8 cellular contexts compared by ENCODE assay signal in genomic region chr9:34046784-34047379, GRCh38. TPM values are rescaled to one million over a fixed set of nuclear protein-coding genes. Genes with fewer than 3 reads are reported as not detected.
A peak's percentile ranks its signal among the peaks of the same experiment; 100 is the strongest.
DNase-seq lines count a peak whose midpoint lies in the region; ATAC-seq, FAIRE-seq and TF ChIP-seq lines count a peak whose summit lies in the region.

No MANE protein-coding gene starts in this region.

- H3K9me3 ChIP-seq in GM23248 (ENCODE audit: low read depth) (no peaks in the 10 kb centered on the region), NT2/D1 (ENCODE audit: insufficient read depth, low read length) (no peaks in the 10 kb centered on the region), ectodermal cell (ENCODE audit: control insufficient read depth, low read length) (no peaks in the 10 kb centered on the region), pancreas (no peaks in the 10 kb centered on the region)

- ATAC-seq in pancreas (no peak), HG02973 (IDR thresholded peaks at IDR 0.05; ENCODE audit: unreplicated experiment) (no peak), HG02840 (IDR thresholded peaks at IDR 0.05; ENCODE audit: low FRiP score, unreplicated experiment) (no peak), HG03097 (IDR thresholded peaks at IDR 0.05; ENCODE audit: low FRiP score, unreplicated experiment) (no peak)

- 86 to 92% methylated on average over 5 of the region's 5 CpGs for WGBS in GM23248 (ENCODE audit: low coverage in 1 of 2, low lambda C conversion rate in 2 of 2, missing lambda C conversion rate in 2 of 2), 2 experiments
- WGBS in ectodermal cell, 2 experiments, result 88 to 93% methylated on average over 4 to 5 of the region's 5 CpGs
- WGBS in pancreas, 2 donors, result 22 to 26% methylated on average over 5 of the region's 5 CpGs

- peaks cover 68% of the 10 kb centered on the region for H3K79me2 ChIP-seq in GM23248 (ENCODE audit: insufficient read depth)

- no peaks in the 10 kb centered on the region for H3K27me3 ChIP-seq in GM23248 (replicated peaks; ENCODE audit: insufficient read depth)
- H3K27me3 ChIP-seq in NT2/D1 (ENCODE audit: insufficient read depth, insufficient read length), result no peaks in the 10 kb centered on the region
- no peaks in the 10 kb centered on the region for H3K27me3 ChIP-seq in ectodermal cell (ENCODE audit: control insufficient read depth, insufficient read depth, low read length, poor library complexity, severe bottlenecking)
- no peaks in the 10 kb centered on the region for H3K27me3 ChIP-seq in pancreas

- H4K20me1 ChIP-seq in GM23248 (ENCODE audit: insufficient read depth), result 0 out of 2 replicates have a peak, but pooled peaks cover 8% of the 10 kb centered on the region

- H3K4me1 ChIP-seq in GM23248 (ENCODE audit: insufficient read depth) (peaks cover 17% of the 10 kb centered on the region), NT2/D1 (ENCODE audit: insufficient read depth, insufficient read length) (peaks cover 2% of the 10 kb centered on the region), ectodermal cell (ENCODE audit: control insufficient read depth, insufficient read depth, low read length) (peaks cover 9% of the 10 kb centered on the region), pancreas (peaks cover 0 to 19% (median 4%) of the 10 kb centered on the region in 3 donors)

- no peak for TF ChIP-seq CTCF in pancreas (IDR thresholded peaks at IDR 0.05)

- no peaks in the 10 kb centered on the region for H3F3A ChIP-seq in GM23248 (ENCODE audit: insufficient read depth)

- H3K4me2 ChIP-seq in GM23248 (ENCODE audit: unreplicated experiment), result peak overlapping the region; percentile 93

- no peak for FAIRE-seq in pancreas (lab: Jason Lieb, UNC)

- peak; percentile 36 for DNase-seq in GM23248
- no peak for DNase-seq in NT2/D1 (ENCODE audit: low read depth, low spot score)
- no peak for DNase-seq in pancreas
- DNase-seq in AG20443 (ENCODE audit: low spot score), result no peak

- no peak overlapping the region for H3K27ac ChIP-seq in GM23248
- no peak overlapping the region for H3K27ac ChIP-seq in ectodermal cell (ENCODE audit: insufficient read depth, low read depth, low read length, poor library complexity, severe bottlenecking)
- H3K27ac ChIP-seq in pancreas, result peak overlapping the region in 1 of 4 donors; percentile 41

- H2AFZ ChIP-seq in GM23248, result no peak overlapping the region

- no peaks in the 10 kb centered on the region for H3K9me2 ChIP-seq in GM23248 (ENCODE audit: insufficient read depth)

- H3K9ac ChIP-seq in GM23248 (0 out of 2 replicates have a peak overlapping the region, but pooled peaks have one; percentile 87), NT2/D1 (ENCODE audit: insufficient read length, low read depth) (peak overlapping the region; percentile 99)

- H3K36me3 ChIP-seq in GM23248 (ENCODE audit: low read depth), result no peaks in the 10 kb centered on the region
- H3K36me3 ChIP-seq in NT2/D1 (ENCODE audit: insufficient read depth, insufficient read length, low read length), result peaks cover 33% of the 10 kb centered on the region
- no peaks in the 10 kb centered on the region for H3K36me3 ChIP-seq in ectodermal cell (ENCODE audit: control insufficient read depth, insufficient read depth, low read length)
- no peaks in the 10 kb centered on the region for H3K36me3 ChIP-seq in pancreas

- intact Hi-C loops in pancreas (cut with DNase I), result no loop called here

- in situ Hi-C loops in GM23248 (cut with MboI), result no loop called here

- H3K4me3 ChIP-seq in GM23248 (peak overlapping the region; percentile 82), NT2/D1 (ENCODE audit: insufficient read length, low read depth) (peak overlapping the region; percentile 98), ectodermal cell (ENCODE audit: insufficient read depth, low read depth, low read length) (peak overlapping the region; percentile 96), pancreas (peak overlapping the region in 3 of 4 donors; percentile 73 to 94 (median 92))

RNA-seq across cellular contexts. Expression of gene UBAP2, which starts 1.8 kb away (rescaled TPM):
- total RNA-seq in GM23248 (2014; rRNA removed; shearing (Covaris generic)), result 13.0 and 13.3 TPM in 2 replicates
- polyA plus RNA-seq in GM23248 (2016; fragmentation: Nextera tagmentation; extraction: Ambion mirVana), result 12.5 and 13.9 TPM in 2 replicates
- 52.1 TPM for polyA plus RNA-seq in ectodermal cell (2013, experiment 1 of 4)
- 49.3 TPM for polyA plus RNA-seq in ectodermal cell (2013, experiment 2 of 4)
- 36.0 TPM for polyA plus RNA-seq in ectodermal cell (2013, experiment 3 of 4)
- 37.9 TPM for polyA plus RNA-seq in ectodermal cell (2013, experiment 4 of 4)
- total RNA-seq in pancreas, result 10 to 100 TPM; 12.4 to 22.8 (median 15.1) TPM
- 10 to 100 TPM; 10.3 to 11.8 TPM for polyA plus RNA-seq in pancreas
